ENCODE assay signal across 10 cellular contexts in genomic region chr6:5672581-5673011, GRCh38.
DNase-seq lines count a peak whose midpoint lies in the region; ATAC-seq, FAIRE-seq and TF ChIP-seq lines count a peak whose summit lies in the region.
"Had no signal": no experiment of that assay in that cellular context is flagged by ENCODE, and none has a peak within 500 bp of the region (broad histone marks: within the 10 kb centered on the region; RNA-seq: fewer than 3 reads in every experiment).

No MANE protein-coding gene starts in this region.

- peak overlapping the region; percentile 14 for H2AFZ ChIP-seq in mammary epithelial cell (ENCODE audit: low read depth, low read length)

- in situ Hi-C loops in mammary epithelial cell (cut with MboI; ENCODE audit: low sequenced_read_pairs in 2 of 2): no loop called here

- H3K4me1 ChIP-seq in A549: no peaks in the 10 kb centered on the region
- H3K4me1 ChIP-seq in mammary epithelial cell (ENCODE audit: insufficient read depth, low read length): peaks cover 46% of the 10 kb centered on the region
- H3K4me1 ChIP-seq in lung (ENCODE audit: control insufficient read depth in 2 of 2, insufficient read depth in 2 of 2, low read length in 2 of 2): peaks cover 6 to 11% of the 10 kb centered on the region in 2 donors

- no peak for TF ChIP-seq RAD21 in A549 (conservative IDR thresholded peaks at IDR 0.05 in 1 of 2, IDR thresholded peaks at IDR 0.05 in 1 of 2)

- no peak overlapping the region for H3K9ac ChIP-seq in mammary epithelial cell (ENCODE audit: insufficient read depth, low read length)

- FAIRE-seq in A549 (lab: Jason Lieb, UNC) (no peak), HTR-8/SVneo (lab: Jason Lieb, UNC) (peak; percentile 44)
- FAIRE-seq: D721Med had no signal

- TF ChIP-seq POLR2A in A549 (IDR thresholded peaks at IDR 0.05; ENCODE audit: low read length): no peak

- WGBS in A549 (ENCODE audit: missing lambda C conversion rate): 51% methylated on average over 3 of the region's 3 CpGs
- 26% methylated on average over 3 of the region's 3 CpGs for WGBS in mammary epithelial cell (ENCODE audit: low coverage, missing lambda C conversion rate)
- 49 to 69% methylated on average over 3 of the region's 3 CpGs for WGBS in lung, 2 donors

- H3K27me3 ChIP-seq in mammary epithelial cell (ENCODE audit: insufficient read depth, low read length) (no peaks in the 10 kb centered on the region), lung (ENCODE audit: control insufficient read depth, insufficient read depth) (no peaks in the 10 kb centered on the region)

- POLR2A ChIA-PET in A549 (lab: Yijun Ruan, JAX): no interaction called here

- no peaks in the 10 kb centered on the region for H4K20me1 ChIP-seq in mammary epithelial cell (ENCODE audit: insufficient read depth, low read length)

- no TSS peak for BruUV-seq in mammary epithelial cell (replicated peaks; lab: Mats Ljungman, UMichigan)

- intact Hi-C loops in mammary epithelial cell (cut with micrococcal nuclease): loop anchor here (2.0 to 10.0 kb wide), 2 partner anchors 202 to 332 kb away; partner anchors contain the start of gene NRN1

- no peaks in the 10 kb centered on the region for H3K36me3 ChIP-seq in mammary epithelial cell (ENCODE audit: insufficient read depth, low read length)
- no peaks in the 10 kb centered on the region for H3K36me3 ChIP-seq in lung (ENCODE audit: control insufficient read depth in 2 of 2, insufficient read depth in 2 of 2, low read length in 2 of 2)

- CTCF ChIA-PET in A549 (lab: Yijun Ruan, JAX): interaction anchor here (1.3 kb wide), 1 partner anchor 385 kb away, joined by 3 read pairs; no protein-coding TSS in a partner anchor
- CTCF ChIA-PET in mammary epithelial cell (lab: Charles Lee; ENCODE audit: low non-redundant PET): interaction anchor here (0.6 kb wide), 1 partner anchor 1086 kb away, joined by 5 read pairs; no protein-coding TSS in a partner anchor

- dilution Hi-C loops in mammary epithelial cell (cut with HindIII; ENCODE audit: low sequenced_read_pairs): no loop called here

- ATAC-seq in A549 (peak; percentile 66 to 80; a peak in 5 of 6 replicates), lung (ENCODE audit: insufficient read depth, low FRiP score) (peak; percentile 48), HG02973 (IDR thresholded peaks at IDR 0.05; ENCODE audit: unreplicated experiment) (no peak)

- H3K4me3 ChIP-seq in A549: no peak overlapping the region
- H3K4me3 ChIP-seq in mammary epithelial cell (replicated peaks in 1 of 3; ENCODE audit: insufficient read depth in 1 of 3, low read depth in 2 of 3, low read length in 3 of 3): no peak overlapping the region
- no peak overlapping the region for H3K4me3 ChIP-seq in lung

- H3K27ac ChIP-seq in A549 (no peak overlapping the region), mammary epithelial cell (ENCODE audit: insufficient read depth, low read depth, low read length) (peak overlapping the region; percentile 76), lung (ENCODE audit: low read depth in 1 of 2, low read length in 1 of 2) (no peak overlapping the region)

- no peak for TF ChIP-seq EP300 in A549 (IDR thresholded peaks at IDR 0.05)

- TF ChIP-seq CTCF in A549 (IDR thresholded peaks at IDR 0.05) (no peak), mammary epithelial cell (conservative IDR thresholded peaks at IDR 0.05 in 1 of 2, IDR thresholded peaks at IDR 0.05 in 1 of 2; ENCODE audit: extremely low read depth in 1 of 2, insufficient read depth in 1 of 2, low read depth in 1 of 2, low read length in 2 of 2) (no peak), lung (IDR thresholded peaks at IDR 0.05; ENCODE audit: control extremely low read depth, extremely low read depth) (no peak)

- no peak overlapping the region; the same call in 2 of the 3 replicates for H3K4me2 ChIP-seq in A549
- no peak overlapping the region for H3K4me2 ChIP-seq in mammary epithelial cell (ENCODE audit: insufficient read depth, low read depth, low read length)

- DNase-seq in A549 (ENCODE audit: low read depth in 1 of 2, low spot score in 1 of 2): peak; percentile 6 to 25
- DNase-seq in HTR-8/SVneo (ENCODE audit: insufficient read length, low spot score): peak; percentile 67
- DNase-seq in mammary epithelial cell: peak; percentile 88
- DNase-seq in lung (ENCODE audit: low spot score): no peak
- DNase-seq in activated T-cell treated with anti-CD3 and anti-CD28 coated beads for 4 hours: no peak
- DNase-seq in 8988T: no peak
- no peak for DNase-seq in stimulated activated CD4-positive, alpha-beta T cell treated with anti-CD3 and anti-CD28 coated beads, Interleukin-4, amount 100 ng/mL, for 4 hours
- DNase-seq: activated naive CD8-positive, alpha-beta T cell treated with anti-CD3 and anti-CD28 coated beads, Interleukin-2, amount 10 ng/mL, durations not matched to agents 7 days and 5 days had no signal

- H3K9me3 ChIP-seq in A549 (no peaks in the 10 kb centered on the region), mammary epithelial cell (replicated peaks; ENCODE audit: insufficient read depth, low read length) (no peaks in the 10 kb centered on the region), lung (ENCODE audit: control insufficient read depth in 2 of 2, insufficient read depth in 1 of 2, low read length in 1 of 2) (no peaks in the 10 kb centered on the region)

- no peaks in the 10 kb centered on the region for H3K79me2 ChIP-seq in mammary epithelial cell (ENCODE audit: insufficient read depth, low read length)

TF ChIP-seq in A549, 52 proteins besides CTCF, POLR2A, EP300 and RAD21:
- no peak for TF ChIP-seq GATA3 (IDR thresholded peaks at IDR 0.05; ENCODE audit: borderline replicate concordance)
- TF ChIP-seq NPAS2 (CRISPR knock-in tag; IDR thresholded peaks at IDR 0.05; ENCODE audit: borderline replicate concordance): no peak
- TF ChIP-seq JUNB (IDR thresholded peaks at IDR 0.05): no peak
- TF ChIP-seq SMC3 (IDR thresholded peaks at IDR 0.05): no peak
- TF ChIP-seq NFE2L2 (conservative IDR thresholded peaks at IDR 0.05; ENCODE audit: low read length): no peak
- no peak for TF ChIP-seq RARB (CRISPR knock-in tag; IDR thresholded peaks at IDR 0.05)
- no peak for TF ChIP-seq ESRRA (IDR thresholded peaks at IDR 0.05; ENCODE audit: borderline replicate concordance, low read length)
- no peak for TF ChIP-seq SREBF2 (IDR thresholded peaks at IDR 0.05)

Comparison
In these comparisons a context has a peak if more than half of its experiments do, and no peak if none do; other contexts are left out.
1. DNase-seq: peak in A549 (2 of 2), HTR-8/SVneo (single experiment) and mammary epithelial cell (single experiment); none in lung (single experiment), activated T-cell treated with anti-CD3 and anti-CD28 coated beads for 4 hours (single experiment), 8988T (single experiment) and stimulated activated CD4-positive, alpha-beta T cell treated with anti-CD3 and anti-CD28 coated beads, Interleukin-4, amount 100 ng/mL, for 4 hours (0 of 2).